Comparison of ENCODE assay signal across 21 cellular contexts in genomic region chr11:4140067-4140636, GRCh38.
"Had no signal": no experiment of that assay in that cellular context is flagged by ENCODE, and none has a peak within 500 bp of the region (broad histone marks: within the 10 kb centered on the region; RNA-seq: fewer than 3 reads in every experiment).

No MANE protein-coding gene starts in this region.

- H3K9ac ChIP-seq: parathyroid adenoma had no signal

- H3K4me3 ChIP-seq: colonic mucosa, heart left ventricle, psoas muscle, spleen, stomach, thoracic aorta, transverse colon had no signal

- H3K4me1 ChIP-seq: colonic mucosa, heart left ventricle, parathyroid adenoma, psoas muscle, spleen, stomach, transverse colon had no signal

- H2AFZ ChIP-seq: parathyroid adenoma had no signal

- ATAC-seq: heart left ventricle; left colon; naive thymus-derived CD4-positive, alpha-beta T cell; psoas muscle; sciatic nerve had no signal

- DNase-seq: colonic mucosa; dermis blood vessel endothelial cell; foreskin melanocyte; heart left ventricle; hippocampal formation; left colon; mammary epithelial cell; naive thymus-derived CD4-positive, alpha-beta T cell; nephron progenitor cell; psoas muscle; retina; spleen; stimulated activated CD4-positive, alpha-beta T cell treated with anti-CD3 and anti-CD28 coated beads, Interleukin-2, amount 100 ng/mL, for 24 hours; stimulated activated CD4-positive, alpha-beta T cell treated with anti-CD3 and anti-CD28 coated beads, Interleukin-4, amount 100 ng/mL, for 4 hours; stimulated activated naive CD4-positive, alpha-beta T cell; stomach; substantia nigra; transverse colon had no signal

- H3K27me3 ChIP-seq: colonic mucosa, heart left ventricle, spleen, stomach, transverse colon had no signal

- H3K79me2 ChIP-seq: parathyroid adenoma had no signal

- H3K27ac ChIP-seq: colonic mucosa, heart left ventricle, parathyroid adenoma, psoas muscle, spleen, stomach, thoracic aorta, transverse colon had no signal

- H3K9me3 ChIP-seq: colonic mucosa had no signal
